Comparison of ENCODE assay signal across 12 cellular contexts in genomic region chr17:48615212-48615962, GRCh38. TPM values are rescaled to one million over a fixed set of nuclear protein-coding genes. Genes with fewer than 3 reads are reported as not detected.
A peak's percentile ranks its signal among the peaks of the same experiment; 100 is the strongest.
DNase-seq lines count a peak whose midpoint lies in the region; ATAC-seq and TF ChIP-seq lines count a peak whose summit lies in the region.
"Had no signal": no experiment of that assay in that cellular context is flagged by ENCODE, and none has a peak within 500 bp of the region (broad histone marks: within the 10 kb centered on the region; RNA-seq: fewer than 3 reads in every experiment).

Gene HOXB8 (minus strand): TSS chr17:48615292. CDS start chr17:48614704, 588 bp downstream.

- TF ChIP-seq POLR2A in IMR-90 (IDR thresholded peaks at IDR 0.05; ENCODE audit: low read depth, low read length), result no peak

- CTCF ChIA-PET in CD4-positive, alpha-beta memory T cell (lab: Charles Lee; ENCODE audit: partially characterized antibody), result interaction anchor here (1.1 to 3.9 kb wide), 6 partner anchors 7 to 588 kb away, joined by 3 to 16 read pairs (median 4); partner anchors contain the start of gene HOXB5
- CTCF ChIA-PET in IMR-90 (lab: Yijun Ruan, JAX), result interaction anchor here (0.6 kb wide), 1 partner anchor 1823 kb away, joined by 4 read pairs; no protein-coding TSS in a partner anchor

- peak within 1 kb of the TSS; percentile 63 for H3K9ac ChIP-seq in IMR-90 (ENCODE audit: low read depth, low read length)

- no peak within 1 kb of the TSS; the same call in 1 of the 2 replicates for H2BK120ac ChIP-seq in IMR-90 (ENCODE audit: low read depth, low read length)

- intact Hi-C loops in CD4-positive, alpha-beta memory T cell (cut with micrococcal nuclease), result no loop called here
- intact Hi-C loops in IMR-90 (cut with micrococcal nuclease) (no loop called here), left cardiac atrium (cut with DNase I) (loop anchor here (5.0 to 10.0 kb wide), 3 partner anchors 281 to 591 kb away; no protein-coding TSS in a partner anchor)

- DNase-seq in CD4-positive, alpha-beta memory T cell, result no peak
- DNase-seq in IMR-90 (no peak), coronary artery (ENCODE audit: low spot score) (no peak), neural crest cell (ENCODE audit: low read depth, low spot score) (no peak), left cardiac atrium (no peak), COLO829 (ENCODE audit: low spot score) (no peak)
- DNase-seq: GF-D8, NCI-H2081, occipital lobe had no signal

- peak within 1 kb of the TSS; percentile 78 for H2AFZ ChIP-seq in IMR-90 (replicated peaks; ENCODE audit: low read length, poor library complexity)

- H3K23ac ChIP-seq in IMR-90 (ENCODE audit: low read depth, low read length), result no peak within 1 kb of the TSS

- no peaks in the 10 kb centered on the region for H3K36me3 ChIP-seq in CD4-positive, alpha-beta memory T cell (ENCODE audit: insufficient read depth, low read length)
- no peaks in the 10 kb centered on the region for H3K36me3 ChIP-seq in IMR-90 (ENCODE audit: control insufficient read depth, insufficient read depth, low read length)

- peaks cover 56 to 75% of the 10 kb centered on the region in 2 donors for H3K27me3 Mint-ChIP-seq in CD4-positive, alpha-beta memory T cell
- peaks cover 100% of the 10 kb centered on the region for H3K27me3 Mint-ChIP-seq in neural crest cell (ENCODE audit: low read depth)

- in situ Hi-C loops in IMR-90 (cut with MboI; ENCODE audit: low sequenced_read_pairs), result no loop called here

- no peak for TF ChIP-seq RAD21 in IMR-90 (IDR thresholded peaks at IDR 0.05; ENCODE audit: low read length)

- dilution Hi-C loops in IMR-90 (cut with HindIII; ENCODE audit: low sequenced_read_pairs, unreplicated experiment), result no loop called here

- POLR2A ChIA-PET in CD4-positive, alpha-beta memory T cell (lab: Charles Lee; ENCODE audit: partially characterized antibody), result no interaction called here
- POLR2A ChIA-PET in IMR-90 (lab: Charles Lee; ENCODE audit: unreplicated experiment), result no interaction called here

- H3K9me1 ChIP-seq in IMR-90 (ENCODE audit: insufficient read depth, low read length), result no peaks in the 10 kb centered on the region

- no peak within 1 kb of the TSS for H4K91ac ChIP-seq in IMR-90 (ENCODE audit: insufficient read depth, low read depth, low read length)

- no peak within 1 kb of the TSS for H4K8ac ChIP-seq in IMR-90 (ENCODE audit: low read depth in 2 of 2, low read length in 2 of 2)

- peaks cover 4% of the 10 kb centered on the region; the same call in 1 of the 2 replicates for H4K20me1 ChIP-seq in IMR-90 (ENCODE audit: insufficient read depth, low read length)

- H3K9me3 Mint-ChIP-seq in CD4-positive, alpha-beta memory T cell, result peaks cover 0 to 6% (median 0%) of the 10 kb centered on the region in 8 donors
- no peaks in the 10 kb centered on the region for H3K9me3 Mint-ChIP-seq in neural crest cell

- peak within 1 kb of the TSS in 4 of 7 donors; percentile 43 to 82 (median 52) for H3K27ac Mint-ChIP-seq in CD4-positive, alpha-beta memory T cell
- peak within 1 kb of the TSS; percentile 87 for H3K27ac Mint-ChIP-seq in neural crest cell (ENCODE audit: unreplicated experiment)

- H2BK15ac ChIP-seq in IMR-90 (ENCODE audit: low read depth, low read length), result no peak within 1 kb of the TSS

- H3K27ac ChIP-seq in CD4-positive, alpha-beta memory T cell (ENCODE audit: low read depth, low read length), result no peak within 1 kb of the TSS
- H3K27ac ChIP-seq in IMR-90 (ENCODE audit: insufficient read depth, low read length) (peak within 1 kb of the TSS; percentile 60), coronary artery (no peak within 1 kb of the TSS)

- no peaks in the 10 kb centered on the region for H3K9me3 ChIP-seq in CD4-positive, alpha-beta memory T cell (ENCODE audit: control insufficient read depth in 1 of 2, low read length in 2 of 2)
- H3K9me3 ChIP-seq in IMR-90 (ENCODE audit: control insufficient read depth, insufficient read depth, low read length), result no peaks in the 10 kb centered on the region

- ATAC-seq in IMR-90 (ENCODE audit: low read depth) (no peak), HG03175 (IDR thresholded peaks at IDR 0.05; ENCODE audit: unreplicated experiment) (no peak), left cardiac atrium (no peak), GM21737 (IDR thresholded peaks at IDR 0.05; ENCODE audit: unreplicated experiment) (no peak)

- peak within 1 kb of the TSS; percentile 73 for H3K4me2 ChIP-seq in IMR-90 (ENCODE audit: low read depth, low read length)

- H3K56ac ChIP-seq in IMR-90 (ENCODE audit: extremely low read depth, insufficient read depth, low read length), result no peak within 1 kb of the TSS

- peak within 1 kb of the TSS in 1 of 2 donors; percentile 20 for H3K4me3 ChIP-seq in CD4-positive, alpha-beta memory T cell (ENCODE audit: low read length in 2 of 2)
- H3K4me3 ChIP-seq in IMR-90 (ENCODE audit: insufficient read depth, low read depth, low read length), result peak within 1 kb of the TSS; percentile 52
- H3K4me3 ChIP-seq in coronary artery, result peak within 1 kb of the TSS; percentile 41

- peak within 1 kb of the TSS; percentile 27 for H2BK5ac ChIP-seq in IMR-90 (ENCODE audit: low read depth, low read length, poor library complexity, severe bottlenecking)

- H3K4me1 ChIP-seq in CD4-positive, alpha-beta memory T cell (ENCODE audit: insufficient read depth, low read length), result peaks cover 60% of the 10 kb centered on the region
- peaks cover 3% of the 10 kb centered on the region for H3K4me1 ChIP-seq in IMR-90 (ENCODE audit: control insufficient read depth, insufficient read depth, low read length)

- H3K4me1 Mint-ChIP-seq in CD4-positive, alpha-beta memory T cell, result peaks cover 34 to 78% (median 49%) of the 10 kb centered on the region in 4 donors
- peaks cover 21% of the 10 kb centered on the region for H3K4me1 Mint-ChIP-seq in neural crest cell

- no TSS peak for BruUV-seq in IMR-90 (replicated peaks; lab: Mats Ljungman, UMichigan)

- H2AK5ac ChIP-seq in IMR-90 (ENCODE audit: low read depth, low read length), result no peak within 1 kb of the TSS

- no peak within 1 kb of the TSS for H2BK20ac ChIP-seq in IMR-90 (ENCODE audit: low read depth, low read length)

- no peak within 1 kb of the TSS for H4K5ac ChIP-seq in IMR-90 (ENCODE audit: low read depth, low read length)

- peaks cover 3 to 14% of the 10 kb centered on the region in 2 experiments; a peak in 2 of 4 replicates for H3K79me1 ChIP-seq in IMR-90 (ENCODE audit: low read depth in 1 of 2, low read length in 2 of 2)

- H3K4ac ChIP-seq in IMR-90 (ENCODE audit: low read depth, low read length), result no peak within 1 kb of the TSS

- TF ChIP-seq CTCF in IMR-90 (conservative IDR thresholded peaks at IDR 0.05; ENCODE audit: low read depth, low read length), result no peak
- no peak for TF ChIP-seq CTCF in coronary artery (IDR thresholded peaks at IDR 0.05)
- TF ChIP-seq CTCF in neural crest cell (conservative IDR thresholded peaks at IDR 0.05), result no peak

- peaks cover 0 to 6% of the 10 kb centered on the region in 2 donors for H3K36me3 Mint-ChIP-seq in CD4-positive, alpha-beta memory T cell
- H3K36me3 Mint-ChIP-seq in neural crest cell (ENCODE audit: low read depth), result peaks cover 13% of the 10 kb centered on the region

- no peak within 1 kb of the TSS for H3K14ac ChIP-seq in IMR-90 (replicated peaks; ENCODE audit: low read depth, low read length)

- peak within 1 kb of the TSS in 7 of 8 donors; percentile 46 to 80 (median 63) for H3K4me3 Mint-ChIP-seq in CD4-positive, alpha-beta memory T cell
- H3K4me3 Mint-ChIP-seq in neural crest cell, result peak within 1 kb of the TSS; percentile 88

- H3K27me3 ChIP-seq in CD4-positive, alpha-beta memory T cell (ENCODE audit: insufficient read depth, low read length), result peaks cover 81% of the 10 kb centered on the region
- peaks cover 49% of the 10 kb centered on the region for H3K27me3 ChIP-seq in IMR-90 (ENCODE audit: control insufficient read depth, insufficient read depth, low read length)

- 40% methylated on average over 2 of the region's 34 CpGs; no CpG with 5 or more reads in 1 of the 2 experiments for WGBS in IMR-90 (ENCODE audit: extremely low coverage in 2 of 2, insufficient read length in 1 of 2), 2 experiments

- H2AK9ac ChIP-seq in IMR-90 (replicated peaks; ENCODE audit: low read depth, low read length, poor library complexity), result peak within 1 kb of the TSS; percentile 57

- H3K18ac ChIP-seq in IMR-90 (ENCODE audit: low read depth, low read length), result no peak within 1 kb of the TSS; the same call in 1 of the 2 replicates

TF ChIP-seq in IMR-90, 13 proteins besides CTCF, POLR2A, EP300 and RAD21:
- TF ChIP-seq BHLHE40 (IDR thresholded peaks at IDR 0.05; ENCODE audit: low read depth, low read length), result no peak
- TF ChIP-seq ELK1 (IDR thresholded peaks at IDR 0.05; ENCODE audit: borderline replicate concordance, low read depth, low read length), result no peak
- TF ChIP-seq CHD1 (IDR thresholded peaks at IDR 0.05; ENCODE audit: low read depth, low read length), result no peak

RNA-seq across cellular contexts. Expression of gene HOXB8, which starts in this region (rescaled TPM):
- total RNA-seq in CD4-positive, alpha-beta memory T cell, result not detected
- not detected for polyA plus RNA-seq in CD4-positive, alpha-beta memory T cell
- total RNA-seq in IMR-90 (2012; rRNA removed) (0.54 and 0.56 TPM in 2 replicates), neural crest cell (19.7 and 22.9 TPM in 2 replicates), left cardiac atrium (under 1 TPM in 1 of 2 donors, not detected in 1; 0.32 TPM)
- 5.3 and 6.2 TPM in 2 replicates for polyA plus RNA-seq in IMR-90 (2012; rRNA removed)
- 2.2 and 6.0 TPM in 2 replicates for polyA plus RNA-seq in IMR-90 (2012; cell fraction: cytosol; rRNA removed)
- polyA plus RNA-seq in IMR-90 (2012; cell fraction: nucleus; rRNA removed; ENCODE audit: low replicate concordance), result 3.2 and 4.6 TPM in 2 replicates
- total RNA-seq: frontal cortex, occipital lobe had no signal

Comparison
In these comparisons a context has a peak if more than half of its experiments do, and no peak if none do; other contexts are left out.
1. RNA of gene HOXB8 (total RNA-seq): 19.7 to 22.9 TPM in neural crest cell; 0.54 to 0.56 TPM in IMR-90, 0.32 TPM in left cardiac atrium and not detected in CD4-positive, alpha-beta memory T cell; every median in the first group is over 10 times any median in the second.
2. intact Hi-C loops: an anchor here in left cardiac atrium (5.0 to 10.0 kb wide); none called in CD4-positive, alpha-beta memory T cell and IMR-90.